ENCODE assay signal across 1 cellular context in the genomic region with DNA sequence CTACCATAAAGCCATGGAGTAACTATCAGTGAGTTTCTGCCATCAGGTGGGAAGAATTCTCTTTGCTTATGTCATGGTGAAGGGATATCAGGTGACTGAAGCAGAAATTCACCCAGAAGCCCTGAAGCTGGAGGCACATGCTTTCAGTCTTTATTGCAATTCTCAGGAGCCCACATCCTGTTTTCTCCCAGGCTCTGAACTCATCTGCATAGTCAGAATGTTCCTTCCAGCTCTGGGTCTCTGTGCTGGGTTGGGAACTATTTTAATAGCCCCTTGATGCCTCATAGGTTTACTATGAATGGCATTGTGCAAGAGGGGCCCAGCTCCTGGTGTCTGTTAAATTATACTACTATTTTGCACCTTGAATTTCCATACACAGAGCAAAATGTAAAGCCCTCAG.
TF ChIP-seq lines count a peak whose summit lies in the region.

No MANE protein-coding gene starts in this region.

TF ChIP-seq in GM23338, 12 proteins besides CTCF, POLR2A, EP300 and RAD21 (continued from another document):
- TF ChIP-seq, protein P1, sequence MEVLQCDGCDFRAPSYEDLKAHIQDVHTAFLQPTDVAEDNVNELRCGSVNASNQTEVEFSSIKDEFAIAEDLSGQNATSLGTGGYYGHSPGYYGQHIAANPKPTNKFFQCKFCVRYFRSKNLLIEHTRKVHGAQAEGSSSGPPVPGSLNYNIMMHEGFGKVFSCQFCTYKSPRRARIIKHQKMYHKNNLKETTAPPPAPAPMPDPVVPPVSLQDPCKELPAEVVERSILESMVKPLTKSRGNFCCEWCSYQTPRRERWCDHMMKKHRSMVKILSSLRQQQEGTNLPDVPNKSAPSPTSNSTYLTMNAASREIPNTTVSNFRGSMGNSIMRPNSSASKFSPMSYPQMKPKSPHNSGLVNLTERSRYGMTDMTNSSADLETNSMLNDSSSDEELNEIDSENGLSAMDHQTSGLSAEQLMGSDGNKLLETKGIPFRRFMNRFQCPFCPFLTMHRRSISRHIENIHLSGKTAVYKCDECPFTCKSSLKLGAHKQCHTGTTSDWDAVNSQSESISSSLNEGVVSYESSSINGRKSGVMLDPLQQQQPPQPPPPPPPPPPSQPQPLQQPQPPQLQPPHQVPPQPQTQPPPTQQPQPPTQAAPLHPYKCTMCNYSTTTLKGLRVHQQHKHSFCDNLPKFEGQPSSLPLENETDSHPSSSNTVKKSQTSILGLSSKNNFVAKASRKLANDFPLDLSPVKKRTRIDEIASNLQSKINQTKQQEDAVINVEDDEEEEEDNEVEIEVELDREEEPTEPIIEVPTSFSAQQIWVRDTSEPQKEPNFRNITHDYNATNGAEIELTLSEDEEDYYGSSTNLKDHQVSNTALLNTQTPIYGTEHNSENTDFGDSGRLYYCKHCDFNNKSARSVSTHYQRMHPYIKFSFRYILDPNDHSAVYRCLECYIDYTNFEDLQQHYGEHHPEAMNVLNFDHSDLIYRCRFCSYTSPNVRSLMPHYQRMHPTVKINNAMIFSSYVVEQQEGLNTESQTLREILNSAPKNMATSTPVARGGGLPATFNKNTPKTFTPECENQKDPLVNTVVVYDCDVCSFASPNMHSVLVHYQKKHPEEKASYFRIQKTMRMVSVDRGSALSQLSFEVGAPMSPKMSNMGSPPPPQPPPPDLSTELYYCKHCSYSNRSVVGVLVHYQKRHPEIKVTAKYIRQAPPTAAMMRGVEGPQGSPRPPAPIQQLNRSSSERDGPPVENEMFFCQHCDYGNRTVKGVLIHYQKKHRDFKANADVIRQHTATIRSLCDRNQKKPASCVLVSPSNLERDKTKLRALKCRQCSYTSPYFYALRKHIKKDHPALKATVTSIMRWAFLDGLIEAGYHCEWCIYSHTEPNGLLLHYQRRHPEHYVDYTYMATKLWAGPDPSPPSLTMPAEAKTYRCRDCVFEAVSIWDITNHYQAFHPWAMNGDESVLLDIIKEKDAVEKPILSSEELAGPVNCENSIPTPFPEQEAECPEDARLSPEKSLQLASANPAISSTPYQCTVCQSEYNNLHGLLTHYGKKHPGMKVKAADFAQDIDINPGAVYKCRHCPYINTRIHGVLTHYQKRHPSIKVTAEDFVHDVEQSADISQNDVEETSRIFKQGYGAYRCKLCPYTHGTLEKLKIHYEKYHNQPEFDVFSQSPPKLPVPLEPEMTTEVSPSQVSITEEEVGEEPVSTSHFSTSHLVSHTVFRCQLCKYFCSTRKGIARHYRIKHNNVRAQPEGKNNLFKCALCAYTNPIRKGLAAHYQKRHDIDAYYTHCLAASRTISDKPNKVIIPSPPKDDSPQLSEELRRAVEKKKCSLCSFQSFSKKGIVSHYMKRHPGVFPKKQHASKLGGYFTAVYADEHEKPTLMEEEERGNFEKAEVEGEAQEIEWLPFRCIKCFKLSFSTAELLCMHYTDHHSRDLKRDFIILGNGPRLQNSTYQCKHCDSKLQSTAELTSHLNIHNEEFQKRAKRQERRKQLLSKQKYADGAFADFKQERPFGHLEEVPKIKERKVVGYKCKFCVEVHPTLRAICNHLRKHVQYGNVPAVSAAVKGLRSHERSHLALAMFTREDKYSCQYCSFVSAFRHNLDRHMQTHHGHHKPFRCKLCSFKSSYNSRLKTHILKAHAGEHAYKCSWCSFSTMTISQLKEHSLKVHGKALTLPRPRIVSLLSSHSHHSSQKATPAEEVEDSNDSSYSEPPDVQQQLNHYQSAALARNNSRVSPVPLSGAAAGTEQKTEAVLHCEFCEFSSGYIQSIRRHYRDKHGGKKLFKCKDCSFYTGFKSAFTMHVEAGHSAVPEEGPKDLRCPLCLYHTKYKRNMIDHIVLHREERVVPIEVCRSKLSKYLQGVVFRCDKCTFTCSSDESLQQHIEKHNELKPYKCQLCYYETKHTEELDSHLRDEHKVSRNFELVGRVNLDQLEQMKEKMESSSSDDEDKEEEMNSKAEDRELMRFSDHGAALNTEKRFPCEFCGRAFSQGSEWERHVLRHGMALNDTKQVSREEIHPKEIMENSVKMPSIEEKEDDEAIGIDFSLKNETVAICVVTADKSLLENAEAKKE (CRISPR knock-in tag; IDR thresholded peaks at IDR 0.05), result no peak
